30 cellular contexts compared by ENCODE assay signal in the genomic region with DNA sequence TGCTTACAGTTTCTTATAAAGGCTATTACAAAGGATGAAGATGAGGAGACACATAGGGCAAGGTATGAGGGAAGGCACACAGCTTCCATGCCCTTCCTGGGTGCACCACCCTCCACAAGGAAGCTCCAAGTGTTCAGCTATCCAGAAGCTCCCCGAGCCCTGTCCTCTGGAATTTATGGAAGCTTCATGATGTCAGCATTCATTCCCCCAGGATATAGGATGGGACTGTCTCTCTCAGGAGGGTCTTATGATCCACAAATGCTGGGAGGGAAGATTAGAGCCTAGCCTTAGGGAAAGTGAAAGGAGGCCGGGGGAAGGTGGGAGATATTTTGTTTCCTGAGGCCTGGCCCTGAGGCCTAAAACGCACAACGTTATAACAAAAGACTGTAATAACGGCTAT.
"Had no signal": no experiment of that assay in that cellular context is flagged by ENCODE, and none has a peak within 500 bp of the region (broad histone marks: within the 10 kb centered on the region; RNA-seq: fewer than 3 reads in every experiment).

No MANE protein-coding gene starts in this region.

- H3K36me3 Mint-ChIP-seq: immature natural killer cell; memory B cell; mesothelial cell of epicardium; naive B cell; natural killer cell treated with Interleukin-12 subunit alpha and Interleukin-12 subunit beta and Interleukin-15 and Interleukin-18, amount 100 ng/mL, for 72 hours had no signal

- H3K27ac Mint-ChIP-seq: immature natural killer cell; memory B cell; mesothelial cell of epicardium; naive B cell; natural killer cell treated with Interleukin-12 subunit alpha and Interleukin-12 subunit beta and Interleukin-15 and Interleukin-18, amount 100 ng/mL, for 72 hours; neural progenitor cell; stimulated activated naive CD8-positive, alpha-beta T cell treated with anti-CD3 and anti-CD28 coated beads, Interleukin-15, amount 100 ng/mL, for 72 hours had no signal

- H3K27ac ChIP-seq: epithelial cell of prostate, foreskin keratinocyte, neural progenitor cell, prostate gland, right atrium auricular region, suprapubic skin, transverse colon, vagina had no signal

- ATAC-seq: esophagus mucosa; foreskin keratinocyte; left lobe of liver; mucosa of descending colon; sciatic nerve; stimulated activated naive CD8-positive, alpha-beta T cell treated with anti-CD3 and anti-CD28 coated beads, Interleukin-15, amount 100 ng/mL, for 72 hours had no signal

- H3K4me3 ChIP-seq: dorsolateral prefrontal cortex, lung, mucosa of descending colon, neural progenitor cell, prostate gland, right atrium auricular region, smooth muscle cell, suprapubic skin, transverse colon, vagina had no signal

- H3K36me3 ChIP-seq: prostate gland, suprapubic skin, transverse colon, vagina had no signal

- H3K4me3 Mint-ChIP-seq: endodermal cell; immature natural killer cell; memory B cell; mesothelial cell of epicardium; naive B cell; natural killer cell treated with Interleukin-12 subunit alpha and Interleukin-12 subunit beta and Interleukin-15 and Interleukin-18, amount 100 ng/mL, for 72 hours; neural progenitor cell; stimulated activated naive CD8-positive, alpha-beta T cell treated with anti-CD3 and anti-CD28 coated beads, Interleukin-15, amount 100 ng/mL, for 72 hours had no signal

- H3K4me1 ChIP-seq: foreskin keratinocyte, prostate gland, suprapubic skin, vagina had no signal

- DNase-seq: dorsolateral prefrontal cortex; effector CD4-positive, alpha-beta T cell; endodermal cell; foreskin keratinocyte; hypothalamus; immature natural killer cell; kidney; mucosa of descending colon; naive B cell; stimulated activated CD4-positive, alpha-beta T cell treated with anti-CD3 and anti-CD28 coated beads, Interleukin-12 subunit alpha, Interleukin-12 subunit beta, amount 100 ng/mL, for 4 hours; stimulated activated CD4-positive, alpha-beta T cell treated with anti-CD3 and anti-CD28 coated beads, Interleukin-1b, Interleukin-23, amount 100 ng/mL, for 48 hours; stimulated activated CD4-positive, alpha-beta T cell treated with anti-CD3 and anti-CD28 coated beads, Interleukin-4, amount 100 ng/mL, for 1 hour; stimulated activated CD8-positive, alpha-beta memory T cell treated with anti-CD3 and anti-CD28 coated beads, Interleukin-4, amount 100 ng/mL, for 48 hours; stimulated activated naive CD4-positive, alpha-beta T cell; stimulated activated naive CD8-positive, alpha-beta T cell treated with anti-CD3 and anti-CD28 coated beads, Interleukin-15, amount 100 ng/mL, for 72 hours; transverse colon had no signal

- H3K4me2 ChIP-seq: neural progenitor cell, smooth muscle cell had no signal

- H3K9me3 ChIP-seq: mucosa of descending colon, prostate gland, right atrium auricular region, suprapubic skin, transverse colon, vagina had no signal

- H3K4me1 Mint-ChIP-seq: memory B cell; naive B cell; stimulated activated naive CD8-positive, alpha-beta T cell treated with anti-CD3 and anti-CD28 coated beads, Interleukin-15, amount 100 ng/mL, for 72 hours had no signal

- H3K27me3 ChIP-seq: dorsolateral prefrontal cortex, neural progenitor cell, right atrium auricular region, suprapubic skin, transverse colon, vagina had no signal

- H2AFZ ChIP-seq: neural progenitor cell had no signal

- H3K9me3 Mint-ChIP-seq: endodermal cell; immature natural killer cell; memory B cell; mesothelial cell of epicardium; naive B cell; natural killer cell treated with Interleukin-12 subunit alpha and Interleukin-12 subunit beta and Interleukin-15 and Interleukin-18, amount 100 ng/mL, for 72 hours; neural progenitor cell; stimulated activated naive CD8-positive, alpha-beta T cell treated with anti-CD3 and anti-CD28 coated beads, Interleukin-15, amount 100 ng/mL, for 72 hours had no signal

- H3K27me3 Mint-ChIP-seq: memory B cell; naive B cell; natural killer cell treated with Interleukin-12 subunit alpha and Interleukin-12 subunit beta and Interleukin-15 and Interleukin-18, amount 100 ng/mL, for 72 hours; stimulated activated naive CD8-positive, alpha-beta T cell treated with anti-CD3 and anti-CD28 coated beads, Interleukin-15, amount 100 ng/mL, for 72 hours had no signal
